ENCODE assay signal across 1 cellular context in genomic region chr11:125376117-125376516, GRCh38.
TF ChIP-seq lines count a peak whose summit lies in the region.

No MANE protein-coding gene starts in this region.

TF ChIP-seq in GM23338, 12 proteins besides CTCF, POLR2A, EP300 and RAD21 (continued from another document):
- TF ChIP-seq REST (IDR thresholded peaks at IDR 0.05; ENCODE audit: unreplicated experiment) (no peak), EZH2phosphoT487 (IDR thresholded peaks at IDR 0.05; ENCODE audit: unreplicated experiment) (no peak), STAT1 (IDR thresholded peaks at IDR 0.05; ENCODE audit: unreplicated experiment) (no peak), NANOG (IDR thresholded peaks at IDR 0.05; ENCODE audit: borderline replicate concordance) (no peak)
TF ChIP-seq in GM23338: peak in this region for 0.
